In genomic region chr6:151701820-151702562, GRCh38 we compare ENCODE assay signal across 10 cellular contexts.
DNase-seq lines count a peak whose midpoint lies in the region; ATAC-seq and TF ChIP-seq lines count a peak whose summit lies in the region.
"Had no signal": no experiment of that assay in that cellular context is flagged by ENCODE, and none has a peak within 500 bp of the region (broad histone marks: within the 10 kb centered on the region; RNA-seq: fewer than 3 reads in every experiment).

No MANE protein-coding gene starts in this region.

- H3K4me1 Mint-ChIP-seq in natural killer cell treated with Interleukin-12 subunit alpha and Interleukin-12 subunit beta and Interleukin-15 and Interleukin-18, amount 100 ng/mL, for 72 hours (ENCODE audit: low read depth in 2 of 2) = peaks cover 20% of the 10 kb centered on the region in 2 donors
- H3K4me1 Mint-ChIP-seq in natural killer cell = no peaks in the 10 kb centered on the region
- H3K4me1 Mint-ChIP-seq in IgD-negative memory B cell = peaks cover 21 to 31% (median 27%) of the 10 kb centered on the region in 3 donors

- H3K9me3 Mint-ChIP-seq in natural killer cell treated with Interleukin-12 subunit alpha and Interleukin-12 subunit beta and Interleukin-15 and Interleukin-18, amount 100 ng/mL, for 72 hours = no peaks in the 10 kb centered on the region
- H3K9me3 Mint-ChIP-seq in natural killer cell = no peaks in the 10 kb centered on the region
- peaks cover 0 to 2% (median 0%) of the 10 kb centered on the region in 3 donors for H3K9me3 Mint-ChIP-seq in IgD-negative memory B cell

- H3K27me3 ChIP-seq in vagina = no peaks in the 10 kb centered on the region
- H3K27me3 ChIP-seq in tibial nerve = no peaks in the 10 kb centered on the region

- H3K27ac Mint-ChIP-seq in natural killer cell treated with Interleukin-12 subunit alpha and Interleukin-12 subunit beta and Interleukin-15 and Interleukin-18, amount 100 ng/mL, for 72 hours = peak overlapping the region; percentile 84 to 95
- H3K27ac Mint-ChIP-seq in natural killer cell (no peak overlapping the region), IgD-negative memory B cell (peak overlapping the region; percentile 2 to 37 (median 35))

- no peak for DNase-seq in natural killer cell treated with Interleukin-12 subunit alpha and Interleukin-12 subunit beta and Interleukin-15 and Interleukin-18, amount 100 ng/mL, for 72 hours (ENCODE audit: low spot score)
- DNase-seq in natural killer cell = no peak
- no peak for DNase-seq in vagina (ENCODE audit: extremely low spot score in 2 of 2)
- DNase-seq in NCI-H1694 (lab: John Stamatoyannopoulos, UW) = no peak
- DNase-seq in OCI-LY7 (ENCODE audit: low spot score) = no peak
- no peak for DNase-seq in tibial nerve (ENCODE audit: low spot score in 2 of 2)
- DNase-seq: AML-193, NCI-H82 had no signal

- CTCF ChIA-PET in OCI-LY7 (lab: Charles Lee; ENCODE audit: unreplicated experiment) = no interaction called here

- TF ChIP-seq CTCF in natural killer cell (IDR thresholded peaks at IDR 0.05) (no peak), vagina (IDR thresholded peaks at IDR 0.05) (no peak), OCI-LY7 (conservative IDR thresholded peaks at IDR 0.05; ENCODE audit: low read length) (no peak), tibial nerve (IDR thresholded peaks at IDR 0.05) (no peak)

- H3K9me3 ChIP-seq in vagina = no peaks in the 10 kb centered on the region
- H3K9me3 ChIP-seq in OCI-LY7 (ENCODE audit: low read length) = no peaks in the 10 kb centered on the region
- H3K9me3 ChIP-seq in tibial nerve = no peaks in the 10 kb centered on the region

- no peak overlapping the region for H3K4me2 ChIP-seq in OCI-LY7 (ENCODE audit: low read length)

- H3K36me3 ChIP-seq in vagina = no peaks in the 10 kb centered on the region
- H3K36me3 ChIP-seq in OCI-LY7 (ENCODE audit: insufficient read depth, low read length) = no peaks in the 10 kb centered on the region
- H3K36me3 ChIP-seq in tibial nerve = no peaks in the 10 kb centered on the region

- H4K20me1 ChIP-seq in OCI-LY7 (ENCODE audit: insufficient read depth, low read length) = no peaks in the 10 kb centered on the region

- no peaks in the 10 kb centered on the region for H3K79me2 ChIP-seq in OCI-LY7 (ENCODE audit: insufficient read depth, low read depth, low read length)

- no peak overlapping the region for H3K4me3 ChIP-seq in vagina
- H3K4me3 ChIP-seq in OCI-LY7 (ENCODE audit: low read depth, low read length, poor library complexity, severe bottlenecking) = no peak overlapping the region
- H3K4me3 ChIP-seq in tibial nerve = no peak overlapping the region

- WGBS in tibial nerve, 2 donors = 76 to 77% methylated on average over 5 of the region's 5 CpGs

- no peak for TF ChIP-seq POLR2A in vagina (IDR thresholded peaks at IDR 0.05)
- no peak for TF ChIP-seq POLR2A in tibial nerve (IDR thresholded peaks at IDR 0.05)

- intact Hi-C loops in natural killer cell (cut with micrococcal nuclease) (no loop called here), vagina (cut with DNase I) (no loop called here), OCI-LY7 (cut with micrococcal nuclease; ENCODE audit: unreplicated experiment) (no loop called here)

- no peaks in the 10 kb centered on the region for H3K36me3 Mint-ChIP-seq in natural killer cell treated with Interleukin-12 subunit alpha and Interleukin-12 subunit beta and Interleukin-15 and Interleukin-18, amount 100 ng/mL, for 72 hours
- no peaks in the 10 kb centered on the region for H3K36me3 Mint-ChIP-seq in natural killer cell
- H3K36me3 Mint-ChIP-seq in IgD-negative memory B cell = peaks cover 2% of the 10 kb centered on the region

- H3K4me1 ChIP-seq in vagina (peaks cover 24% of the 10 kb centered on the region), OCI-LY7 (ENCODE audit: insufficient read depth, low read length, poor library complexity, severe bottlenecking) (no peaks in the 10 kb centered on the region), tibial nerve (peaks cover 0 to 24% (median 0%) of the 10 kb centered on the region in 4 donors)

- peak overlapping the region; percentile 76 for H3K4me3 Mint-ChIP-seq in natural killer cell treated with Interleukin-12 subunit alpha and Interleukin-12 subunit beta and Interleukin-15 and Interleukin-18, amount 100 ng/mL, for 72 hours
- H3K4me3 Mint-ChIP-seq in natural killer cell = no peak overlapping the region
- H3K4me3 Mint-ChIP-seq in IgD-negative memory B cell = peak overlapping the region; percentile 4 to 78 (median 45)

- BruUV-seq in OCI-LY7 (replicated peaks; lab: Mats Ljungman, UMichigan) = no TSS peak

- POLR2A ChIA-PET in OCI-LY7 (lab: Charles Lee) = no interaction called here

- TF ChIP-seq EP300 in tibial nerve (IDR thresholded peaks at IDR 0.05) = no peak

- H3K27ac ChIP-seq in vagina = peak overlapping the region; percentile 71
- no peak overlapping the region for H3K27ac ChIP-seq in OCI-LY7 (ENCODE audit: low read depth, low read length, poor library complexity, severe bottlenecking)
- H3K27ac ChIP-seq in tibial nerve = no peak overlapping the region

- peak; percentile 77 to 87 for ATAC-seq in natural killer cell treated with Interleukin-12 subunit alpha and Interleukin-12 subunit beta and Interleukin-15 and Interleukin-18, amount 100 ng/mL, for 72 hours
- ATAC-seq in natural killer cell (no peak), HG02763 (IDR thresholded peaks at IDR 0.05; ENCODE audit: unreplicated experiment) (peak; percentile 77)

- peaks cover 0 to 6% of the 10 kb centered on the region in 2 donors for H3K27me3 Mint-ChIP-seq in natural killer cell treated with Interleukin-12 subunit alpha and Interleukin-12 subunit beta and Interleukin-15 and Interleukin-18, amount 100 ng/mL, for 72 hours
- H3K27me3 Mint-ChIP-seq in natural killer cell (ENCODE audit: low read depth in 2 of 2) (peaks cover 0 to 7% of the 10 kb centered on the region in 2 donors), IgD-negative memory B cell (peaks cover 1% of the 10 kb centered on the region)

- H3K9me2 ChIP-seq in OCI-LY7 (ENCODE audit: insufficient read depth, low read length) = no peaks in the 10 kb centered on the region

- no peak overlapping the region for H2AFZ ChIP-seq in OCI-LY7 (ENCODE audit: low read length)

Comparison
In these comparisons a context has a peak if more than half of its experiments do, and no peak if none do; other contexts are left out.
1. ATAC-seq: peak in natural killer cell treated with Interleukin-12 subunit alpha and Interleukin-12 subunit beta and Interleukin-15 and Interleukin-18, amount 100 ng/mL, for 72 hours (2 of 2) and HG02763 (single experiment); none in natural killer cell (0 of 3).
2. H3K27ac Mint-ChIP-seq: peak in natural killer cell treated with Interleukin-12 subunit alpha and Interleukin-12 subunit beta and Interleukin-15 and Interleukin-18, amount 100 ng/mL, for 72 hours (2 of 2) and IgD-negative memory B cell (3 of 3); none in natural killer cell (0 of 2).